ENCODE assay signal across 25 cellular contexts in genomic region chr9:13845460-13845859, GRCh38.
DNase-seq lines count a peak whose midpoint lies in the region; ATAC-seq and TF ChIP-seq lines count a peak whose summit lies in the region.
"Had no signal": no experiment of that assay in that cellular context is flagged by ENCODE, and none has a peak within 500 bp of the region (broad histone marks: within the 10 kb centered on the region; RNA-seq: fewer than 3 reads in every experiment).

No MANE protein-coding gene starts in this region.

- H3K4me1 Mint-ChIP-seq in effector memory CD8-positive, alpha-beta T cell (ENCODE audit: low read depth in 2 of 2): no peaks in the 10 kb centered on the region
- H3K4me1 Mint-ChIP-seq: activated naive CD8-positive, alpha-beta T cell treated with anti-CD3 and anti-CD28 coated beads, Interleukin-2, amount 50 U/mL, for 24 hours; central memory CD8-positive, alpha-beta T cell; neural crest cell; T-cell had no signal

- TF ChIP-seq CTCF in fibroblast of the aortic adventitia (IDR thresholded peaks at IDR 0.05; ENCODE audit: insufficient read depth, low read length): no peak

- peaks cover 0 to 7% of the 10 kb centered on the region in 2 donors for H3K9me3 Mint-ChIP-seq in effector memory CD8-positive, alpha-beta T cell

- H3K36me3 Mint-ChIP-seq in effector memory CD8-positive, alpha-beta T cell (ENCODE audit: insufficient read depth): no peaks in the 10 kb centered on the region
- H3K36me3 Mint-ChIP-seq: T-cell had no signal

- H3K4me3 Mint-ChIP-seq in effector memory CD8-positive, alpha-beta T cell: no peak overlapping the region
- H3K4me3 Mint-ChIP-seq: activated naive CD8-positive, alpha-beta T cell treated with anti-CD3 and anti-CD28 coated beads, Interleukin-2, amount 50 U/mL, for 24 hours; central memory CD8-positive, alpha-beta T cell; neural crest cell; T-cell had no signal

- no peak overlapping the region for H3K27ac Mint-ChIP-seq in effector memory CD8-positive, alpha-beta T cell
- H3K27ac Mint-ChIP-seq: activated naive CD8-positive, alpha-beta T cell treated with anti-CD3 and anti-CD28 coated beads, Interleukin-2, amount 50 U/mL, for 24 hours; T-cell had no signal

- ATAC-seq in HG02973 (IDR thresholded peaks at IDR 0.05; ENCODE audit: unreplicated experiment): no peak
- ATAC-seq in effector memory CD8-positive, alpha-beta T cell (replicated peaks): no peak
- ATAC-seq: activated naive CD8-positive, alpha-beta T cell treated with anti-CD3 and anti-CD28 coated beads, Interleukin-2, amount 50 U/mL, for 24 hours; HCT116; K562; Right ventricle myocardium inferior; T-cell had no signal

- no peaks in the 10 kb centered on the region for H3K27me3 Mint-ChIP-seq in effector memory CD8-positive, alpha-beta T cell
- H3K27me3 Mint-ChIP-seq: activated naive CD8-positive, alpha-beta T cell treated with anti-CD3 and anti-CD28 coated beads, Interleukin-2, amount 50 U/mL, for 24 hours; central memory CD8-positive, alpha-beta T cell; T-cell had no signal

- peak; percentile 2 for DNase-seq in A172 (ENCODE audit: low spot score)
- peak; percentile 68 for DNase-seq in HS-5 (ENCODE audit: low read depth)
- DNase-seq in astrocyte of the hippocampus (ENCODE audit: low read depth, low spot score): peak; percentile 82
- DNase-seq in fibroblast of the aortic adventitia (ENCODE audit: low read depth): peak; percentile 88
- no peak for DNase-seq in RPMI8226
- DNase-seq in NCI-H2227 (lab: John Stamatoyannopoulos, UW; ENCODE audit: unreplicated experiment): no peak
- DNase-seq in effector memory CD8-positive, alpha-beta T cell: no peak
- DNase-seq: activated CD4-positive, alpha-beta T cell treated with anti-CD3 and anti-CD28 coated beads for 48 hours; activated naive CD8-positive, alpha-beta T cell treated with anti-CD3 and anti-CD28 coated beads, Interleukin-2, amount 50 U/mL, for 24 hours; effector CD8-positive, alpha-beta T cell; foreskin melanocyte; GF-D8; NCI-H1930; NCI-H446 treated with DMSO at 0.1 percent for 48 hours; stimulated activated CD4-positive, alpha-beta T cell treated with anti-CD3 and anti-CD28 coated beads, Interleukin-4, amount 100 ng/mL, for 4 hours; T-cell had no signal

- no peak overlapping the region for H3K4me3 ChIP-seq in fibroblast of the aortic adventitia (ENCODE audit: low read depth, low read length)
- H3K4me3 ChIP-seq: BLaER1 treated with 17β-estradiol and CSF1 and Interleukin-3, amounts not matched to agents 10 nM and 100 nM; K562; prostate gland; smooth muscle cell had no signal

Comparison
In these comparisons a context has a peak if more than half of its experiments do, and no peak if none do; other contexts are left out.
1. DNase-seq: peak in A172 (single experiment), HS-5 (single experiment), astrocyte of the hippocampus (single experiment) and fibroblast of the aortic adventitia (single experiment); none in RPMI8226 (single experiment), NCI-H2227 (single experiment) and effector memory CD8-positive, alpha-beta T cell (0 of 3).